Comparison of ENCODE assay signal across 11 cellular contexts in the genomic region with DNA sequence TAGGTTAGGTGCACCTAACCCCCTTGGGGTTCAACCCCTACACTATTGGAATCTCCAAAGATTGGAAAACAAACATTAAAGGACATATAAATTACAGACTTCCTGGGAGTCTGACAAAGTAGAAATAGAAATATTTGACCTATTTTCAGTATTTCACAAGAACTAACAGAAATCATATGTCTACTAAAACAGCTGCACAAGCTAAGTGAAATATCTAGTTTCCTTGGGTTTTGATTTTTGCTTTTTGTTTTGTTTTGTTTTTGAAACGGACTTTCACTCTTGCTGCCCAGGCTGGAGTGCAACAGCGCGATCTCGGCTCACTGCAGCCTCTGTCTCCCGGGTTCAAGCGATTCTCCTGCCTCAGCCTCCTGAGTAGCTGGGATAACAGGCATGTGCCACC. TPM values are rescaled to one million over a fixed set of nuclear protein-coding genes. Genes with fewer than 3 reads are reported as not detected.
DNase-seq lines count a peak whose midpoint lies in the region; ATAC-seq and TF ChIP-seq lines count a peak whose summit lies in the region.
"Not testable (repeated sequence)": the region's sequence is repeated elsewhere in the genome, so short reads cannot be mapped to it uniquely, and the experiment has no call there.
"Had no signal": no experiment of that assay in that cellular context is flagged by ENCODE, and none has a peak within 500 bp of the region (broad histone marks: within the 10 kb centered on the region; RNA-seq: fewer than 3 reads in every experiment).

No MANE protein-coding gene starts in this region.

- intact Hi-C loops in upper lobe of right lung (cut with DNase I), result not testable (repeated sequence)

- not testable (repeated sequence) for ATAC-seq in upper lobe of right lung

- peaks cover 21% of the 10 kb centered on the region for H3K36me3 ChIP-seq in SK-N-MC (ENCODE audit: insufficient read depth, low read length)
- H3K36me3 ChIP-seq in adipocyte (ENCODE audit: control insufficient read depth, insufficient read depth, low read length, severe bottlenecking); upper lobe of right lung: not testable (repeated sequence)

- not testable (repeated sequence) for TF ChIP-seq CTCF in AG10803 (conservative IDR thresholded peaks at IDR 0.05; ENCODE audit: low read length); upper lobe of right lung (IDR thresholded peaks at IDR 0.05)

- peak overlapping the region; percentile 100 for H3K27ac ChIP-seq in SK-N-MC
- peak overlapping the region; percentile 49 for H3K27ac ChIP-seq in upper lobe of right lung

- not testable (repeated sequence) for H3K27me3 ChIP-seq in adipocyte (replicated peaks; ENCODE audit: control insufficient read depth, insufficient read depth, low read length); upper lobe of right lung

- DNase-seq in AG10803 (ENCODE audit: low read depth), result peak; percentile 37
- DNase-seq in GM03348 (ENCODE audit: low spot score), result peak; percentile 7
- DNase-seq in SK-N-MC (ENCODE audit: low read depth, low spot score); upper lobe of right lung: not testable (repeated sequence)
- peak; percentile 52 for DNase-seq in adipocyte (ENCODE audit: low read depth)
- peak; percentile 55 for DNase-seq in fibroblast of gingiva (ENCODE audit: low read depth)
- DNase-seq in myocyte (ENCODE audit: low read depth), result peak; percentile 13

- not testable (repeated sequence) for H3K9me3 ChIP-seq in SK-N-MC (ENCODE audit: low read depth, low read length); adipocyte (ENCODE audit: control insufficient read depth, low read length); upper lobe of right lung

- not testable (repeated sequence) for H3K4me3 ChIP-seq in AG10803 (ENCODE audit: low read length); SK-N-MC; upper lobe of right lung
- H3K4me3 ChIP-seq in adipocyte (ENCODE audit: low read length), result peak overlapping the region; percentile 49

- H3K9ac ChIP-seq in SK-N-MC (ENCODE audit: insufficient read length), result not testable (repeated sequence)
- peak overlapping the region; percentile 34 for H3K9ac ChIP-seq in adipocyte (ENCODE audit: low read length)

- H3K4me1 ChIP-seq in adipocyte (ENCODE audit: control insufficient read depth, insufficient read depth, low read length) (peaks cover 52% of the 10 kb centered on the region), upper lobe of right lung (peaks cover 11% of the 10 kb centered on the region)

RNA-seq across cellular contexts. Expression of a gene that starts 18.8 kb away (rescaled TPM):
- total RNA-seq in myocyte, result 1.4 and 2.0 TPM in 2 replicates
- polyA plus RNA-seq in myocyte (2012), result 0.43 TPM
- 12.2 TPM for total RNA-seq in upper lobe of right lung
- total RNA-seq: Caco-2, GM23338, HT-29 had no signal

RNA-seq across cellular contexts. Expression of a gene that starts 34.7 kb away (rescaled TPM):
- total RNA-seq in myocyte, result 0.37 and 4.4 TPM in 2 replicates
- 0.26 TPM for polyA plus RNA-seq in myocyte (2012)
- 1.8 TPM for total RNA-seq in upper lobe of right lung
- total RNA-seq: GM23338 had no signal
- polyA plus RNA-seq: CD14-positive monocyte, GM23338 had no signal

RNA-seq across cellular contexts. Expression of a gene that starts 40.4 kb away (rescaled TPM):
- total RNA-seq in myocyte (8.5 and 12.4 TPM in 2 replicates), upper lobe of right lung (23.2 TPM)
- polyA plus RNA-seq in myocyte (2012), result 4.8 TPM

RNA-seq across cellular contexts. Expression of a gene that starts 51.9 kb away (rescaled TPM):
- 11.0 and 13.1 TPM in 2 replicates for total RNA-seq in myocyte
- polyA plus RNA-seq in myocyte (2012), result 16.3 TPM
- 16.1 TPM for total RNA-seq in upper lobe of right lung

RNA-seq across cellular contexts. Expression of a gene that starts 52.4 kb away (rescaled TPM):
- total RNA-seq in myocyte (4.2 and 5.3 TPM in 2 replicates), upper lobe of right lung (6.6 TPM)
- 5.8 TPM for polyA plus RNA-seq in myocyte (2012)
